ENCODE assay signal across 9 cellular contexts in genomic region chr3:134294302-134294925, GRCh38. TPM values are rescaled to one million over a fixed set of nuclear protein-coding genes. Genes with fewer than 3 reads are reported as not detected.
A peak's percentile ranks its signal among the peaks of the same experiment; 100 is the strongest.
DNase-seq lines count a peak whose midpoint lies in the region; ATAC-seq and TF ChIP-seq lines count a peak whose summit lies in the region.
"Had no signal": no experiment of that assay in that cellular context is flagged by ENCODE, and none has a peak within 500 bp of the region (broad histone marks: within the 10 kb centered on the region; RNA-seq: fewer than 3 reads in every experiment).

No MANE protein-coding gene starts in this region.

- no peaks in the 10 kb centered on the region for H3K27me3 ChIP-seq in BE2C

- H3K4me3 Mint-ChIP-seq in activated CD4-positive, alpha-beta T cell treated with anti-CD3 and anti-CD28 coated beads, Interleukin-2, amount 10 ng/mL, durations not matched to agents 7 days and 5 days: no peak overlapping the region
- H3K4me3 Mint-ChIP-seq: IgD-negative memory B cell had no signal

- ATAC-seq in GM19035 (IDR thresholded peaks at IDR 0.05; ENCODE audit: unreplicated experiment): peak; percentile 100
- ATAC-seq in HG03066 (IDR thresholded peaks at IDR 0.05; ENCODE audit: low read depth, unreplicated experiment): peak; percentile 100

- no peaks in the 10 kb centered on the region for H3K36me3 ChIP-seq in BE2C

- no peaks in the 10 kb centered on the region for H3K36me3 Mint-ChIP-seq in activated CD4-positive, alpha-beta T cell treated with anti-CD3 and anti-CD28 coated beads, Interleukin-2, amount 10 ng/mL, durations not matched to agents 7 days and 5 days (ENCODE audit: low read depth)
- H3K36me3 Mint-ChIP-seq: IgD-negative memory B cell had no signal

- H3K27ac Mint-ChIP-seq in activated CD4-positive, alpha-beta T cell treated with anti-CD3 and anti-CD28 coated beads, Interleukin-2, amount 10 ng/mL, durations not matched to agents 7 days and 5 days: no peak overlapping the region
- H3K27ac Mint-ChIP-seq: IgD-negative memory B cell had no signal

- no peaks in the 10 kb centered on the region for H3K4me1 Mint-ChIP-seq in activated CD4-positive, alpha-beta T cell treated with anti-CD3 and anti-CD28 coated beads, Interleukin-2, amount 10 ng/mL, durations not matched to agents 7 days and 5 days
- H3K4me1 Mint-ChIP-seq: IgD-negative memory B cell had no signal

- CTCF ChIA-PET in activated CD4-positive, alpha-beta T cell treated with anti-CD3 and anti-CD28 coated beads, Interleukin-2, amount 10 ng/mL, durations not matched to agents 7 days and 5 days (lab: Charles Lee): no interaction called here

- H3K4me1 ChIP-seq in BE2C: peaks cover 12% of the 10 kb centered on the region

- POLR2A ChIA-PET in activated CD4-positive, alpha-beta T cell treated with anti-CD3 and anti-CD28 coated beads, Interleukin-2, amount 10 ng/mL, durations not matched to agents 7 days and 5 days (lab: Charles Lee): interaction anchor here (0.8 kb wide), 1 partner anchor 80 kb away, joined by 3 read pairs; no protein-coding TSS in a partner anchor

- H3K4me3 ChIP-seq in BE2C (ENCODE audit: low read depth, low read length): no peak overlapping the region

- H3K9me3 Mint-ChIP-seq in activated CD4-positive, alpha-beta T cell treated with anti-CD3 and anti-CD28 coated beads, Interleukin-2, amount 10 ng/mL, durations not matched to agents 7 days and 5 days: peaks cover 5% of the 10 kb centered on the region

- no peaks in the 10 kb centered on the region for H3K9me3 ChIP-seq in BE2C

- H3K27me3 Mint-ChIP-seq in activated CD4-positive, alpha-beta T cell treated with anti-CD3 and anti-CD28 coated beads, Interleukin-2, amount 10 ng/mL, durations not matched to agents 7 days and 5 days: peaks cover 36% of the 10 kb centered on the region

- DNase-seq in activated CD4-positive, alpha-beta T cell treated with anti-CD3 and anti-CD28 coated beads, Interleukin-2, amount 10 ng/mL, durations not matched to agents 7 days and 5 days: peak; percentile 80
- peak; percentile 45 for DNase-seq in stimulated activated CD4-positive, alpha-beta T cell treated with anti-CD3 and anti-CD28 coated beads, Interleukin-2, amount 100 ng/mL, for 4 hours (ENCODE audit: low read depth)
- DNase-seq in COLO829 (ENCODE audit: low spot score) (no peak), BE2C (no peak), COR-L47 (lab: John Stamatoyannopoulos, UW) (no peak), NCI-H2029 (lab: John Stamatoyannopoulos, UW) (no peak)

- TF ChIP-seq CTCF in BE2C (IDR thresholded peaks at IDR 0.05; ENCODE audit: low read depth, low read length): no peak

RNA-seq across cellular contexts. Expression of gene RYK, which starts 43.8 kb away (rescaled TPM):
- total RNA-seq in activated CD4-positive, alpha-beta T cell treated with anti-CD3 and anti-CD28 coated beads, Interleukin-2, amount 10 ng/mL, durations not matched to agents 7 days and 5 days: 1 to 10 TPM; 7.8 to 9.7 TPM
- 31.7 TPM for polyA plus RNA-seq in BE2C (2012; ENCODE audit: insufficient read depth, insufficient read length, low read depth)

Comparison
In these comparisons a context has a peak if more than half of its experiments do, and no peak if none do; other contexts are left out.
1. DNase-seq: peak in activated CD4-positive, alpha-beta T cell treated with anti-CD3 and anti-CD28 coated beads, Interleukin-2, amount 10 ng/mL, durations not matched to agents 7 days and 5 days (single experiment) and stimulated activated CD4-positive, alpha-beta T cell treated with anti-CD3 and anti-CD28 coated beads, Interleukin-2, amount 100 ng/mL, for 4 hours (single experiment); none in COLO829 (single experiment), BE2C (single experiment), COR-L47 (single experiment) and NCI-H2029 (single experiment).